Comparison of ENCODE assay signal across 1 cellular context in the genomic region with DNA sequence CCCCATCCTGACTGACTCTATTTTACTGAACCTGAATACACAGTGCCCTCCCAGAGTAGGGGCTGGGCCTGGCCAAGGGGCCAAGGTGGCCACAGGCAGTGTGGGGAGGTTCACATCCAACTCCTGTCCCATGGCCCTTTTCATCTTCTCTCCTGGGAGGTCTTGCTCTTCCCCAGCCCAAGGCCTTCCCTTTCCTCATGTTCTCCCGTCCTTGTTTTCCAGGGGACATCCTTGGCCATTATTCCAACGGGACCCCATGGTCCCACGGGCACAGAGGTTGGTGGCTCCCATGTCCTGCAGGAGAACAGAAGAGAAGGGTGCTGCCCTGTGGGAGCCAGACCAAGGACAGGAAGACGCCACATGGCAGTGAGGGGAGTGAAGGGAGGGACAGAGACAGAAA.
TF ChIP-seq lines count a peak whose summit lies in the region.

No MANE protein-coding gene starts in this region.

TF ChIP-seq in IMR-90, 13 proteins besides CTCF, POLR2A, EP300 and RAD21 (continued from another document):
- TF ChIP-seq, protein P1, sequence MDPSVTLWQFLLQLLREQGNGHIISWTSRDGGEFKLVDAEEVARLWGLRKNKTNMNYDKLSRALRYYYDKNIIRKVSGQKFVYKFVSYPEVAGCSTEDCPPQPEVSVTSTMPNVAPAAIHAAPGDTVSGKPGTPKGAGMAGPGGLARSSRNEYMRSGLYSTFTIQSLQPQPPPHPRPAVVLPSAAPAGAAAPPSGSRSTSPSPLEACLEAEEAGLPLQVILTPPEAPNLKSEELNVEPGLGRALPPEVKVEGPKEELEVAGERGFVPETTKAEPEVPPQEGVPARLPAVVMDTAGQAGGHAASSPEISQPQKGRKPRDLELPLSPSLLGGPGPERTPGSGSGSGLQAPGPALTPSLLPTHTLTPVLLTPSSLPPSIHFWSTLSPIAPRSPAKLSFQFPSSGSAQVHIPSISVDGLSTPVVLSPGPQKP (IDR thresholded peaks at IDR 0.05; ENCODE audit: borderline replicate concordance, low read depth, low read length), result no peak
- TF ChIP-seq SMC3 (IDR thresholded peaks at IDR 0.05; ENCODE audit: low read depth, low read length) (no peak), RCOR1 (IDR thresholded peaks at IDR 0.05; ENCODE audit: insufficient replicate concordance, low read length) (no peak), NFE2L2 (IDR thresholded peaks at IDR 0.05; ENCODE audit: low read depth, low read length) (no peak), CHD1 (IDR thresholded peaks at IDR 0.05; ENCODE audit: low read depth, low read length) (no peak), MXI1 (IDR thresholded peaks at IDR 0.05; ENCODE audit: borderline replicate concordance, low read depth, low read length) (no peak)
- TF ChIP-seq, protein P2, sequence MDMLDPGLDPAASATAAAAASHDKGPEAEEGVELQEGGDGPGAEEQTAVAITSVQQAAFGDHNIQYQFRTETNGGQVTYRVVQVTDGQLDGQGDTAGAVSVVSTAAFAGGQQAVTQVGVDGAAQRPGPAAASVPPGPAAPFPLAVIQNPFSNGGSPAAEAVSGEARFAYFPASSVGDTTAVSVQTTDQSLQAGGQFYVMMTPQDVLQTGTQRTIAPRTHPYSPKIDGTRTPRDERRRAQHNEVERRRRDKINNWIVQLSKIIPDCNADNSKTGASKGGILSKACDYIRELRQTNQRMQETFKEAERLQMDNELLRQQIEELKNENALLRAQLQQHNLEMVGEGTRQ (IDR thresholded peaks at IDR 0.05; ENCODE audit: low read depth, low read length), result no peak
TF ChIP-seq in IMR-90: peak in this region for 0.
